Comparison of ENCODE assay signal across 1 cellular context in genomic region chr14:91040545-91040944, GRCh38.
TF ChIP-seq lines count a peak whose summit lies in the region.

No MANE protein-coding gene starts in this region.

TF ChIP-seq in WTC11, 78 proteins besides CTCF, POLR2A, EP300 and RAD21 (continued from another document):
- no peak for TF ChIP-seq PRDM15 (CRISPR knock-in tag; IDR thresholded peaks at IDR 0.05)
- no peak for TF ChIP-seq IRF2 (CRISPR knock-in tag; IDR thresholded peaks at IDR 0.05; ENCODE audit: borderline replicate concordance, low read depth)
- TF ChIP-seq ZMAT4 (CRISPR knock-in tag; IDR thresholded peaks at IDR 0.05): no peak
- no peak for TF ChIP-seq ERG (CRISPR knock-in tag; IDR thresholded peaks at IDR 0.05)
- TF ChIP-seq ELF4 (CRISPR knock-in tag; IDR thresholded peaks at IDR 0.05; ENCODE audit: low read depth): no peak
- no peak for TF ChIP-seq SP1 (CRISPR knock-in tag; conservative IDR thresholded peaks at IDR 0.05)
- no peak for TF ChIP-seq ZNF423 (CRISPR knock-in tag; IDR thresholded peaks at IDR 0.05)
- TF ChIP-seq OVOL2 (CRISPR knock-in tag; IDR thresholded peaks at IDR 0.05; ENCODE audit: borderline replicate concordance): no peak
TF ChIP-seq in WTC11: peak in this region for 0.
